Comparison of ENCODE assay signal across 11 cellular contexts in genomic region chr10:124737708-124738107, GRCh38. TPM values are rescaled to one million over a fixed set of nuclear protein-coding genes. Genes with fewer than 3 reads are reported as not detected.
DNase-seq lines count a peak whose midpoint lies in the region; ATAC-seq, FAIRE-seq and TF ChIP-seq lines count a peak whose summit lies in the region.
"Had no signal": no experiment of that assay in that cellular context is flagged by ENCODE, and none has a peak within 500 bp of the region (broad histone marks: within the 10 kb centered on the region; RNA-seq: fewer than 3 reads in every experiment).

No MANE protein-coding gene starts in this region.

- no peak overlapping the region for H3K14ac ChIP-seq in neuronal stem cell (ENCODE audit: low read length)

- no peak for TF ChIP-seq EP300 in upper lobe of left lung (IDR thresholded peaks at IDR 0.05)

- no peak for TF ChIP-seq POLR2A in heart left ventricle (IDR thresholded peaks at IDR 0.05)
- TF ChIP-seq POLR2A in upper lobe of left lung (IDR thresholded peaks at IDR 0.05) = no peak
- no peak for TF ChIP-seq POLR2A in GM12891 (IDR thresholded peaks at IDR 0.05; ENCODE audit: low read depth, low read length)

- H2BK15ac ChIP-seq in neuronal stem cell (ENCODE audit: low read length) = no peak overlapping the region

- no peak overlapping the region for H3K4me3 ChIP-seq in heart left ventricle
- H3K4me3 ChIP-seq in dorsolateral prefrontal cortex = peak overlapping the region in 3 of 59 donors; percentile 37 to 43 (median 40)
- H3K4me3 ChIP-seq in neuronal stem cell (ENCODE audit: low read length in 2 of 2) = no peak overlapping the region
- H3K4me3 ChIP-seq in upper lobe of left lung = no peak overlapping the region
- H3K4me3 ChIP-seq: neural progenitor cell had no signal

- no peak overlapping the region for H4K8ac ChIP-seq in neuronal stem cell (ENCODE audit: low read depth, low read length)

- no peak overlapping the region for H2AFZ ChIP-seq in neuronal stem cell (ENCODE audit: low read length)
- H2AFZ ChIP-seq: neural progenitor cell had no signal

- no peak overlapping the region for H2AK5ac ChIP-seq in neuronal stem cell (ENCODE audit: low read depth, low read length)

- H3K27ac ChIP-seq in heart left ventricle (peak overlapping the region in 10 of 12 donors; percentile 67 to 94 (median 88)), dorsolateral prefrontal cortex (peak overlapping the region; percentile 40 to 100 (median 95)), neuronal stem cell (replicated peaks; ENCODE audit: low read length) (no peak overlapping the region), upper lobe of left lung (peak overlapping the region in 3 of 4 donors; percentile 63 to 91 (median 74))
- H3K27ac ChIP-seq: neural progenitor cell had no signal

- H3K4me1 ChIP-seq in heart left ventricle (peaks cover 57 to 100% (median 98%) of the 10 kb centered on the region in 12 donors), neuronal stem cell (ENCODE audit: control insufficient read depth in 2 of 2, insufficient read depth in 1 of 2, low read depth in 1 of 2, low read length in 2 of 2) (peaks cover 27 to 50% of the 10 kb centered on the region in 2 donors), upper lobe of left lung (peaks cover 95 to 99% (median 96%) of the 10 kb centered on the region in 4 donors)

- H4K91ac ChIP-seq in neuronal stem cell (ENCODE audit: low read depth, low read length, poor library complexity) = no peak overlapping the region

- no peaks in the 10 kb centered on the region for H3K36me3 ChIP-seq in heart left ventricle
- peaks cover 0 to 20% of the 10 kb centered on the region in 2 donors for H3K36me3 ChIP-seq in neuronal stem cell (replicated peaks in 1 of 2; ENCODE audit: control insufficient read depth in 2 of 2, insufficient read depth in 2 of 2, low read length in 2 of 2)
- H3K36me3 ChIP-seq in upper lobe of left lung = no peaks in the 10 kb centered on the region
- H3K36me3 ChIP-seq: neural progenitor cell had no signal

- no peak overlapping the region for H3K4ac ChIP-seq in neuronal stem cell (ENCODE audit: low read length)

- TF ChIP-seq CTCF in heart left ventricle (IDR thresholded peaks at IDR 0.05) (no peak), dorsolateral prefrontal cortex (IDR thresholded peaks at IDR 0.05 in 54 of 56, conservative IDR thresholded peaks at IDR 0.05 in 2 of 56; ENCODE audit: low read depth in 1 of 56, partially characterized antibody in 56 of 56) (no peak), upper lobe of left lung (IDR thresholded peaks at IDR 0.05) (no peak)

- no peak overlapping the region for H2BK5ac ChIP-seq in neuronal stem cell (ENCODE audit: low read length)

- peak overlapping the region; percentile 15 for H3K18ac ChIP-seq in neuronal stem cell (ENCODE audit: low read length)

- H2BK12ac ChIP-seq in neuronal stem cell (ENCODE audit: low read length) = no peak overlapping the region

- no peaks in the 10 kb centered on the region for H3K27me3 ChIP-seq in heart left ventricle
- no peaks in the 10 kb centered on the region for H3K27me3 ChIP-seq in dorsolateral prefrontal cortex
- H3K27me3 ChIP-seq in neuronal stem cell (ENCODE audit: control insufficient read depth in 3 of 3, insufficient read depth in 3 of 3, low read depth in 1 of 3, low read length in 3 of 3) = no peaks in the 10 kb centered on the region
- no peaks in the 10 kb centered on the region for H3K27me3 ChIP-seq in upper lobe of left lung
- H3K27me3 ChIP-seq: neural progenitor cell had no signal

- intact Hi-C loops in heart left ventricle (cut with DNase I) (loop anchor here (2.0 to 10.0 kb wide), 8 partner anchors 15 to 105 kb away; no protein-coding TSS in a partner anchor), cardiac septum (cut with DNase I) (loop anchor here (5.0 to 10.0 kb wide), 2 partner anchors 53 to 90 kb away; no protein-coding TSS in a partner anchor), dorsolateral prefrontal cortex (cut with DNase I) (no loop called here)

- H2BK120ac ChIP-seq in neuronal stem cell (ENCODE audit: low read depth, low read length) = no peak overlapping the region

- H3K23ac ChIP-seq in neuronal stem cell (ENCODE audit: low read depth, low read length, poor library complexity) = no peak overlapping the region

- 25 to 51% (median 46%) methylated on average over 2 of the region's 2 CpGs for WGBS in heart left ventricle, 4 donors
- no CpG with 5 or more reads among the region's 2 CpGs for WGBS in neuronal stem cell (ENCODE audit: extremely low coverage in 2 of 2, insufficient read length in 2 of 2, insufficient replicate concordance in 1 of 2), 2 donors
- 56 to 74% methylated on average over 2 of the region's 2 CpGs for WGBS in upper lobe of left lung, 2 donors

- H3K79me1 ChIP-seq in neuronal stem cell (ENCODE audit: low read depth, low read length) = peaks cover 21% of the 10 kb centered on the region

- DNase-seq in heart left ventricle = no peak
- DNase-seq in cardiac septum (ENCODE audit: low spot score) = no peak
- no peak for DNase-seq in dorsolateral prefrontal cortex
- no peak for DNase-seq in neuronal stem cell (ENCODE audit: low spot score)
- DNase-seq in upper lobe of left lung = no peak
- DNase-seq in NCI-H524 (lab: John Stamatoyannopoulos, UW) = no peak
- DNase-seq in GM12891 (ENCODE audit: insufficient read length, low spot score) = no peak
- DNase-seq: DMS79, NCI-H2227 treated with DMSO at 0.1 percent for 48 hours had no signal

- no peak overlapping the region for H3K9ac ChIP-seq in neuronal stem cell (ENCODE audit: low read depth, low read length, poor library complexity)
- H3K9ac ChIP-seq: neural progenitor cell had no signal

- no peak overlapping the region for H3K4me2 ChIP-seq in neuronal stem cell (ENCODE audit: insufficient read depth, low read length, poor library complexity, severe bottlenecking)
- H3K4me2 ChIP-seq: neural progenitor cell had no signal

- no peaks in the 10 kb centered on the region for H3K9me3 ChIP-seq in heart left ventricle
- H3K9me3 ChIP-seq in neuronal stem cell (replicated peaks in 1 of 2; ENCODE audit: control insufficient read depth in 2 of 2, insufficient read depth in 1 of 2, low read depth in 1 of 2, low read length in 2 of 2) = no peaks in the 10 kb centered on the region
- no peaks in the 10 kb centered on the region for H3K9me3 ChIP-seq in upper lobe of left lung

- ATAC-seq in heart left ventricle (no peak), upper lobe of left lung (ENCODE audit: low FRiP score in 2 of 2) (no peak), HG03108 (IDR thresholded peaks at IDR 0.05; ENCODE audit: unreplicated experiment) (no peak)

- no peak for FAIRE-seq in GM12891 (lab: Jason Lieb, UNC)

TF ChIP-seq in GM12891, 5 proteins besides CTCF, POLR2A, EP300 and RAD21:
- TF ChIP-seq POU2F2 (IDR thresholded peaks at IDR 0.05; ENCODE audit: low read depth, low read length) (no peak), SPI1 (IDR thresholded peaks at IDR 0.05; ENCODE audit: low read depth, low read length) (no peak), POLR2AphosphoS5 (IDR thresholded peaks at IDR 0.05; ENCODE audit: low read depth, low read length) (no peak), PAX5 (IDR thresholded peaks at IDR 0.05; ENCODE audit: insufficient read depth, low read length, severe bottlenecking) (no peak), TAF1 (IDR thresholded peaks at IDR 0.05; ENCODE audit: low read depth, low read length) (no peak)
TF ChIP-seq in GM12891: peak in this region for 0.

RNA-seq across cellular contexts. Expression of gene FAM53B, which starts 6.5 kb away (rescaled TPM):
- 10 to 100 TPM; 30.2 to 57.7 (median 36.3) TPM for total RNA-seq in heart left ventricle
- polyA plus RNA-seq in heart left ventricle = 10 to 100 TPM; 23.7 to 25.6 TPM
- total RNA-seq in cardiac septum = 18.5 TPM
- total RNA-seq in dorsolateral prefrontal cortex = 100 to 1,000 TPM in 2 of 120 experiments, 10 to 100 TPM in 118; 30.6 to 142 (median 58.2) TPM
- polyA plus RNA-seq in neuronal stem cell (2013, experiment 1 of 2) = 15.1 TPM
- 15.7 TPM for polyA plus RNA-seq in neuronal stem cell (2013, experiment 2 of 2)
- total RNA-seq in upper lobe of left lung = 10 to 100 TPM; 35.8 to 62.5 (median 47.8) TPM
- 8.0 TPM for polyA plus RNA-seq in GM12891 (2012; ENCODE audit: low read depth, missing spikeins)

RNA-seq across cellular contexts. Expression of gene EEF1AKMT2, which starts 54.0 kb away (rescaled TPM):
- total RNA-seq in heart left ventricle = 10 to 100 TPM in 6 of 9 donors, 1 to 10 TPM in 3; 3.6 to 14.8 (median 11.6) TPM
- polyA plus RNA-seq in heart left ventricle = 10 to 100 TPM; 10.4 to 10.5 TPM
- 14.6 TPM for total RNA-seq in cardiac septum
- total RNA-seq in dorsolateral prefrontal cortex = 10 to 100 TPM; 17.5 to 38.9 (median 26.4) TPM
- polyA plus RNA-seq in neuronal stem cell (2013, experiment 1 of 2) = 17.4 TPM
- polyA plus RNA-seq in neuronal stem cell (2013, experiment 2 of 2) = 19.7 TPM
- total RNA-seq in upper lobe of left lung = 10 to 100 TPM in 4 of 6 donors, 1 to 10 TPM in 2; 3.6 to 17.3 (median 11.4) TPM
- polyA plus RNA-seq in GM12891 (2012; ENCODE audit: low read depth, missing spikeins) = 15.7 TPM

Comparison
In these comparisons a context has a peak if more than half of its experiments do, and no peak if none do; other contexts are left out.
1. intact Hi-C loops: an anchor here in heart left ventricle (2.0 to 10.0 kb wide) and cardiac septum (5.0 to 10.0 kb wide); none called in dorsolateral prefrontal cortex.